In genomic region chr4:23368081-23368697, GRCh38 we compare ENCODE assay signal across 13 cellular contexts.
A peak's percentile ranks its signal among the peaks of the same experiment; 100 is the strongest.
DNase-seq lines count a peak whose midpoint lies in the region; ATAC-seq, FAIRE-seq and TF ChIP-seq lines count a peak whose summit lies in the region.
"Had no signal": no experiment of that assay in that cellular context is flagged by ENCODE, and none has a peak within 500 bp of the region (broad histone marks: within the 10 kb centered on the region; RNA-seq: fewer than 3 reads in every experiment).

No MANE protein-coding gene starts in this region.

- TF ChIP-seq EP300 in stomach (IDR thresholded peaks at IDR 0.05), result no peak

- H3K36me3 ChIP-seq in stomach, result no peaks in the 10 kb centered on the region
- H3K36me3 ChIP-seq: BLaER1 treated with 17β-estradiol and CSF1 and Interleukin-3, amounts not matched to agents 10 nM and 100 nM had no signal

- FAIRE-seq in HTR-8/SVneo (lab: Jason Lieb, UNC), result no peak
- FAIRE-seq: endothelial cell of umbilical vein had no signal

- intact Hi-C loops in left ventricle myocardium superior (cut with micrococcal nuclease) (no loop called here), stomach (cut with DNase I; ENCODE audit: low total_unique reads) (no loop called here), dorsolateral prefrontal cortex (cut with DNase I) (no loop called here)

- H3K27ac ChIP-seq in stomach, result peak overlapping the region in 2 of 5 donors; percentile 12 to 26
- no peak overlapping the region for H3K27ac ChIP-seq in dorsolateral prefrontal cortex
- H3K27ac ChIP-seq: BLaER1 treated with 17β-estradiol and CSF1 and Interleukin-3, amounts not matched to agents 10 nM and 100 nM; SK-N-MC had no signal

- H3K4me3 ChIP-seq in stomach, result no peak overlapping the region
- H3K4me3 ChIP-seq in dorsolateral prefrontal cortex, result no peak overlapping the region
- H3K4me3 ChIP-seq: BLaER1 treated with 17β-estradiol and CSF1 and Interleukin-3, amounts not matched to agents 10 nM and 100 nM; SK-N-MC had no signal

- peaks cover 0 to 11% (median 3%) of the 10 kb centered on the region in 4 donors for H3K4me1 ChIP-seq in stomach
- H3K4me1 ChIP-seq: BLaER1 treated with 17β-estradiol and CSF1 and Interleukin-3, amounts not matched to agents 10 nM and 100 nM had no signal

- no peak for TF ChIP-seq POLR2A in stomach (IDR thresholded peaks at IDR 0.05)

- ATAC-seq in left ventricle myocardium superior (peak; percentile 83), GM18868 (IDR thresholded peaks at IDR 0.05; ENCODE audit: unreplicated experiment) (no peak)
- ATAC-seq: activated T-cell treated with anti-CD3 and anti-CD28 coated beads, Interleukin-2, amount 50 U/mL, for 72 hours; natural killer cell treated with Interleukin-12 subunit alpha and Interleukin-12 subunit beta and Interleukin-15 and Interleukin-18, amount 100 ng/mL, for 72 hours had no signal

- H3K9me3 ChIP-seq in stomach, result no peaks in the 10 kb centered on the region
- H3K9me3 ChIP-seq: BLaER1 treated with 17β-estradiol and CSF1 and Interleukin-3, amounts not matched to agents 10 nM and 100 nM had no signal

- H3K27me3 ChIP-seq in stomach, result no peaks in the 10 kb centered on the region
- H3K27me3 ChIP-seq in dorsolateral prefrontal cortex, result peaks cover 0 to 4% (median 0%) of the 10 kb centered on the region in 45 donors
- H3K27me3 ChIP-seq: BLaER1 treated with 17β-estradiol and CSF1 and Interleukin-3, amounts not matched to agents 10 nM and 100 nM had no signal

- WGBS in stomach, 5 donors, result 52 to 67% (median 61%) methylated on average over 6 of the region's 6 CpGs

- TF ChIP-seq CTCF in stomach (IDR thresholded peaks at IDR 0.05), result peak in 1 of 7 experiments; percentile 34
- TF ChIP-seq CTCF in dorsolateral prefrontal cortex (IDR thresholded peaks at IDR 0.05 in 54 of 56, conservative IDR thresholded peaks at IDR 0.05 in 2 of 56; ENCODE audit: low read depth in 1 of 56, partially characterized antibody in 56 of 56), result peak in 10 of 56 donors; percentile 2 to 34 (median 21)

- peak; percentile 47 for DNase-seq in NCI-H748 (lab: John Stamatoyannopoulos, UW; ENCODE audit: unreplicated experiment)
- no peak for DNase-seq in NCI-H748 treated with DMSO at 0.1 percent for 48 hours (lab: John Stamatoyannopoulos, UW)
- peak; percentile 1 for DNase-seq in RPMI7951 (ENCODE audit: low read depth)
- DNase-seq in left ventricle myocardium superior, result no peak
- peak; percentile 33 for DNase-seq in stomach
- DNase-seq in HTR-8/SVneo (ENCODE audit: insufficient read length, low spot score), result no peak
- DNase-seq in dorsolateral prefrontal cortex, result no peak
- DNase-seq: activated T-cell treated with anti-CD3 and anti-CD28 coated beads, Interleukin-2, amount 50 U/mL, for 72 hours had no signal

Comparison
In these comparisons a context has a peak if more than half of its experiments do, and no peak if none do; other contexts are left out.
1. DNase-seq: peak in NCI-H748 (single experiment), RPMI7951 (single experiment) and stomach (single experiment); none in NCI-H748 treated with DMSO at 0.1 percent for 48 hours (single experiment), left ventricle myocardium superior (single experiment), HTR-8/SVneo (single experiment) and dorsolateral prefrontal cortex (0 of 10).